ENCODE assay signal across 7 cellular contexts in genomic region chr9:105064248-105065118, GRCh38.
DNase-seq lines count a peak whose midpoint lies in the region; ATAC-seq and TF ChIP-seq lines count a peak whose summit lies in the region.

No MANE protein-coding gene starts in this region.

- no peaks in the 10 kb centered on the region for H3K36me3 ChIP-seq in SJCRH30
- no peaks in the 10 kb centered on the region for H3K36me3 ChIP-seq in mucosa of descending colon (ENCODE audit: low read depth)
- H3K36me3 ChIP-seq in uterus: no peaks in the 10 kb centered on the region

- H3K9me3 ChIP-seq in SJCRH30 (replicated peaks): no peaks in the 10 kb centered on the region
- no peaks in the 10 kb centered on the region for H3K9me3 ChIP-seq in mucosa of descending colon
- H3K9me3 ChIP-seq in uterus: no peaks in the 10 kb centered on the region

- 0 out of 2 replicates have a peak overlapping the region, but pooled peaks have one; percentile 3 for H3K27ac ChIP-seq in SJCRH30
- peak overlapping the region; percentile 53 to 80 for H3K27ac ChIP-seq in uterus

- intact Hi-C loops in mucosa of descending colon (cut with DNase I, micrococcal nuclease) (loop anchor here in 1 of 2 donors (10.0 kb wide), 1 partner anchor 200 kb away; no protein-coding TSS in a partner anchor), uterus (cut with DNase I; ENCODE audit: low total_unique reads) (no loop called here)

- DNase-seq in NB4 (ENCODE audit: low read depth) (peak; percentile 59), SJCRH30 (peak; percentile 91 to 95), erythroblast (lab: John Stamatoyannopoulos, UW) (peak; percentile 95 to 96), mucosa of descending colon (peak; percentile 91 to 93 (median 92)), uterus (peak; percentile 86 to 88)

- H3K4me1 ChIP-seq in SJCRH30: peaks cover 12% of the 10 kb centered on the region
- H3K4me1 ChIP-seq in mucosa of descending colon (ENCODE audit: low read depth): peaks cover 23% of the 10 kb centered on the region
- H3K4me1 ChIP-seq in uterus: peaks cover 0 to 10% of the 10 kb centered on the region in 2 donors

- TF ChIP-seq POLR2A in NB4 (IDR thresholded peaks at IDR 0.05; ENCODE audit: extremely low read depth, insufficient read length) (no peak), erythroblast (IDR thresholded peaks at IDR 0.05; ENCODE audit: low read length) (no peak), uterus (IDR thresholded peaks at IDR 0.05) (peak in 1 of 2 donors; percentile 23)

- ATAC-seq in GM18502 (IDR thresholded peaks at IDR 0.05; ENCODE audit: poor library complexity, unreplicated experiment) (peak; percentile 47), mucosa of descending colon (peak; percentile 94), GM19467 (IDR thresholded peaks at IDR 0.05; ENCODE audit: unreplicated experiment) (no peak)

- TF ChIP-seq CTCF in NB4 (IDR thresholded peaks at IDR 0.05; ENCODE audit: low read depth, low read length) (no peak), mucosa of descending colon (IDR thresholded peaks at IDR 0.05) (no peak), uterus (IDR thresholded peaks at IDR 0.05) (peak in 1 of 4 experiments; percentile 25)

- H3K4me3 ChIP-seq in NB4 (ENCODE audit: low read depth, low read length) (no peak overlapping the region), SJCRH30 (no peak overlapping the region), mucosa of descending colon (no peak overlapping the region), uterus (no peak overlapping the region)

- H3K27me3 ChIP-seq in SJCRH30 (no peaks in the 10 kb centered on the region), uterus (no peaks in the 10 kb centered on the region)
